11 cellular contexts compared by ENCODE assay signal in genomic region chr9:121358747-121359146, GRCh38. TPM values are rescaled to one million over a fixed set of nuclear protein-coding genes. Genes with fewer than 3 reads are reported as not detected.
DNase-seq lines count a peak whose midpoint lies in the region; ATAC-seq and TF ChIP-seq lines count a peak whose summit lies in the region.
"Had no signal": no experiment of that assay in that cellular context is flagged by ENCODE, and none has a peak within 500 bp of the region (broad histone marks: within the 10 kb centered on the region; RNA-seq: fewer than 3 reads in every experiment).

No MANE protein-coding gene starts in this region.

- no peak overlapping the region for H3K4me3 ChIP-seq in lung
- no peak overlapping the region for H3K4me3 ChIP-seq in upper lobe of right lung

- peaks cover 9% of the 10 kb centered on the region for H3K36me3 Mint-ChIP-seq in activated T-cell treated with anti-CD3 and anti-CD28 coated beads, Interleukin-2, amount 50 U/mL, for 4 hours (ENCODE audit: insufficient read depth)
- peaks cover 9% of the 10 kb centered on the region for H3K36me3 Mint-ChIP-seq in activated T-helper 2 cell treated with anti-CD3 and anti-CD28 coated beads, Interferon-gamma antibody, Interleukin-2, Interleukin-4, amounts not matched to agents 10 μg/mL and 5 μg/mL and 100 μg/mL, durations not matched to agents 14 hours and 24 hours and 36 hours (ENCODE audit: low read depth)

- intact Hi-C loops in activated T-helper 2 cell treated with anti-CD3 and anti-CD28 coated beads, Interferon-gamma antibody, Interleukin-2, Interleukin-4, amounts not matched to agents 10 μg/mL and 5 μg/mL and 100 μg/mL, durations not matched to agents 14 hours and 24 hours and 36 hours (cut with micrococcal nuclease), result no loop called here
- intact Hi-C loops in upper lobe of right lung (cut with DNase I), result no loop called here

- H3K4me1 ChIP-seq in lung (ENCODE audit: control insufficient read depth in 2 of 2, insufficient read depth in 2 of 2, low read length in 2 of 2), result peaks cover 5 to 38% of the 10 kb centered on the region in 2 donors
- H3K4me1 ChIP-seq in upper lobe of right lung, result peaks cover 96% of the 10 kb centered on the region

- no peak for TF ChIP-seq CTCF in lung (IDR thresholded peaks at IDR 0.05; ENCODE audit: control extremely low read depth, extremely low read depth)
- no peak for TF ChIP-seq CTCF in upper lobe of right lung (IDR thresholded peaks at IDR 0.05)

- peak overlapping the region; percentile 18 to 89 for H3K27ac ChIP-seq in lung (ENCODE audit: low read depth in 1 of 2, low read length in 1 of 2)
- H3K27ac ChIP-seq in upper lobe of right lung, result peak overlapping the region; percentile 44

- peaks cover 4 to 7% of the 10 kb centered on the region in 2 donors for H3K36me3 ChIP-seq in lung (ENCODE audit: control insufficient read depth in 2 of 2, insufficient read depth in 2 of 2, low read length in 2 of 2)
- H3K36me3 ChIP-seq in upper lobe of right lung, result peaks cover 22% of the 10 kb centered on the region

- DNase-seq in activated T-cell treated with anti-CD3 and anti-CD28 coated beads, Interleukin-2, amount 50 U/mL, for 4 hours, result no peak
- no peak for DNase-seq in activated T-cell treated with anti-CD3 and anti-CD28 coated beads, Interleukin-2, amount 50 U/mL, for 48 hours
- DNase-seq in activated T-helper 2 cell treated with anti-CD3 and anti-CD28 coated beads, Interferon-gamma antibody, Interleukin-2, Interleukin-4, amounts not matched to agents 10 μg/mL and 5 μg/mL and 100 μg/mL, durations not matched to agents 14 hours and 24 hours and 36 hours (ENCODE audit: low spot score), result no peak
- DNase-seq in lung (ENCODE audit: low spot score) (no peak), upper lobe of right lung (no peak), islet precursor cell (no peak), NCI-H2107 (lab: John Stamatoyannopoulos, UW) (no peak)
- DNase-seq: anterior cingulate cortex, NCI-H1930 had no signal

- peak overlapping the region; percentile 54 for H3K4me3 Mint-ChIP-seq in activated T-cell treated with anti-CD3 and anti-CD28 coated beads, Interleukin-2, amount 50 U/mL, for 4 hours
- no peak overlapping the region for H3K4me3 Mint-ChIP-seq in activated T-helper 2 cell treated with anti-CD3 and anti-CD28 coated beads, Interferon-gamma antibody, Interleukin-2, Interleukin-4, amounts not matched to agents 10 μg/mL and 5 μg/mL and 100 μg/mL, durations not matched to agents 14 hours and 24 hours and 36 hours (ENCODE audit: low read depth)

- no peaks in the 10 kb centered on the region for H3K9me3 Mint-ChIP-seq in activated T-cell treated with anti-CD3 and anti-CD28 coated beads, Interleukin-2, amount 50 U/mL, for 4 hours
- no peaks in the 10 kb centered on the region for H3K9me3 Mint-ChIP-seq in activated T-helper 2 cell treated with anti-CD3 and anti-CD28 coated beads, Interferon-gamma antibody, Interleukin-2, Interleukin-4, amounts not matched to agents 10 μg/mL and 5 μg/mL and 100 μg/mL, durations not matched to agents 14 hours and 24 hours and 36 hours

- H3K4me1 Mint-ChIP-seq in activated T-cell treated with anti-CD3 and anti-CD28 coated beads, Interleukin-2, amount 50 U/mL, for 4 hours (ENCODE audit: low read depth), result peaks cover 61% of the 10 kb centered on the region
- peaks cover 23% of the 10 kb centered on the region for H3K4me1 Mint-ChIP-seq in activated T-helper 2 cell treated with anti-CD3 and anti-CD28 coated beads, Interferon-gamma antibody, Interleukin-2, Interleukin-4, amounts not matched to agents 10 μg/mL and 5 μg/mL and 100 μg/mL, durations not matched to agents 14 hours and 24 hours and 36 hours (ENCODE audit: low read depth)

- no peak for ATAC-seq in activated T-cell treated with anti-CD3 and anti-CD28 coated beads, Interleukin-2, amount 50 U/mL, for 4 hours
- ATAC-seq in lung (ENCODE audit: insufficient read depth, low FRiP score), result no peak
- peak; percentile 49 for ATAC-seq in upper lobe of right lung
- no peak for ATAC-seq in HG03159 (IDR thresholded peaks at IDR 0.05; ENCODE audit: unreplicated experiment)
- ATAC-seq: sciatic nerve had no signal

- WGBS in lung, 2 donors, result 39 to 47% methylated on average over 3 of the region's 3 CpGs

- H3K27me3 Mint-ChIP-seq in activated T-cell treated with anti-CD3 and anti-CD28 coated beads, Interleukin-2, amount 50 U/mL, for 4 hours (ENCODE audit: low read depth), result no peaks in the 10 kb centered on the region
- H3K27me3 Mint-ChIP-seq in activated T-helper 2 cell treated with anti-CD3 and anti-CD28 coated beads, Interferon-gamma antibody, Interleukin-2, Interleukin-4, amounts not matched to agents 10 μg/mL and 5 μg/mL and 100 μg/mL, durations not matched to agents 14 hours and 24 hours and 36 hours (ENCODE audit: low read depth), result no peaks in the 10 kb centered on the region

- H3K27me3 ChIP-seq in lung (ENCODE audit: control insufficient read depth, insufficient read depth) (no peaks in the 10 kb centered on the region), upper lobe of right lung (no peaks in the 10 kb centered on the region)

- H3K27ac Mint-ChIP-seq in activated T-helper 2 cell treated with anti-CD3 and anti-CD28 coated beads, Interferon-gamma antibody, Interleukin-2, Interleukin-4, amounts not matched to agents 10 μg/mL and 5 μg/mL and 100 μg/mL, durations not matched to agents 14 hours and 24 hours and 36 hours, result peak overlapping the region; percentile 46

- no peaks in the 10 kb centered on the region for H3K9me3 ChIP-seq in lung (ENCODE audit: control insufficient read depth in 2 of 2, insufficient read depth in 1 of 2, low read length in 1 of 2)
- H3K9me3 ChIP-seq in upper lobe of right lung, result no peaks in the 10 kb centered on the region

RNA-seq across cellular contexts. Expression of gene STOM, which starts 11.3 kb away (rescaled TPM):
- 10 to 100 TPM; 41.9 to 46.8 (median 46.7) TPM for total RNA-seq in activated T-cell treated with anti-CD3 and anti-CD28 coated beads, Interleukin-2, amount 50 U/mL, for 4 hours
- 18.9 and 21.0 TPM in 2 replicates for total RNA-seq in activated T-helper 2 cell treated with anti-CD3 and anti-CD28 coated beads, Interferon-gamma antibody, Interleukin-2, Interleukin-4, amounts not matched to agents 10 μg/mL and 5 μg/mL and 100 μg/mL, durations not matched to agents 14 hours and 24 hours and 36 hours
- total RNA-seq in lung (100 to 1,000 TPM; 405 to 470 TPM), upper lobe of right lung (595 TPM)
- polyA plus RNA-seq in lung, result 100 to 1,000 TPM; 311 to 413 TPM

Comparison
In these comparisons a context has a peak if more than half of its experiments do, and no peak if none do; other contexts are left out.
1. RNA of gene STOM, which starts 11.3 kb away (total RNA-seq): 595 TPM in upper lobe of right lung (single experiment) and 405 to 470 TPM in lung; 41.9 to 46.8 TPM in activated T-cell treated with anti-CD3 and anti-CD28 coated beads, Interleukin-2, amount 50 U/mL, for 4 hours and 18.9 to 21.0 TPM in activated T-helper 2 cell treated with anti-CD3 and anti-CD28 coated beads, Interferon-gamma antibody, Interleukin-2, Interleukin-4, amounts not matched to agents 10 μg/mL and 5 μg/mL and 100 μg/mL, durations not matched to agents 14 hours and 24 hours and 36 hours; every median in the first group is over 4 times any median in the second.